In the genomic region with DNA sequence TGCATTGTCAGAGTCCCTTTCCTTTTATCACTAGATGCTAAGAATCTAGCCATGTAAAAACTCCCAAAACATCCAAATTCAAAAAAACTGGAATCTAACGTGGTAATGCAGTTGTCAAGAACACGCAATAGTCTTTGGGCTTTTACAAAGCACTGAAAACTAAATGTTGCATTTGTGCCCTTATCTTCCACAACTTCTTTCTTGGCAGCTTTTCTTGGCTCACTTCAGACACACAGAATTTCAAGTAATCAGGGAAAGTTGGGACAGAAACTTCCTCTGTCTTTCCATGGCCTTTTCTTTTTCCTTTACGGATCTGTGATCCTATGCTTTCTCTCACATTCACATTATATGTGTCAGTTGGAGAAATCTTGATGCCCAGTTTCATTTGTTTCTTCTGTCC, we compare ENCODE assay signal across 16 cellular contexts.
DNase-seq lines count a peak whose midpoint lies in the region; ATAC-seq and TF ChIP-seq lines count a peak whose summit lies in the region.
"Had no signal": no experiment of that assay in that cellular context is flagged by ENCODE, and none has a peak within 500 bp of the region (broad histone marks: within the 10 kb centered on the region; RNA-seq: fewer than 3 reads in every experiment).

No MANE protein-coding gene starts in this region.

- H3K27ac ChIP-seq in esophagus muscularis mucosa (replicated peaks in 1 of 4) (peak overlapping the region; percentile 82 to 89 (median 86)), lung (ENCODE audit: low read depth in 1 of 2, low read length in 1 of 2) (peak overlapping the region; percentile 92), stomach (peak overlapping the region in 4 of 5 donors; percentile 82 to 93 (median 84))

- DNase-seq in HFFc6: no peak
- no peak for DNase-seq in esophagus muscularis mucosa (ENCODE audit: extremely low spot score)
- no peak for DNase-seq in lung (ENCODE audit: low spot score)
- DNase-seq in stomach: no peak
- DNase-seq in GM19240 (ENCODE audit: insufficient read length, low spot score): no peak
- DNase-seq in NCI-H1417 treated with DMSO at 0.1 percent for 48 hours (lab: John Stamatoyannopoulos, UW): no peak
- no peak for DNase-seq in Ammon's horn (ENCODE audit: low spot score)
- DNase-seq: activated CD8-positive, alpha-beta T cell treated with anti-CD3 and anti-CD28 coated beads, Interleukin-2, amount 10 ng/mL, durations not matched to agents 7 days and 5 days; activated naive CD4-positive, alpha-beta T cell; DMS79 treated with DMSO at 0.1 percent for 48 hours; NCI-H1417; NCI-H524 had no signal

- H3K36me3 Mint-ChIP-seq in HFFc6 (ENCODE audit: low read depth): peaks cover 4% of the 10 kb centered on the region; the same call in 1 of the 2 replicates

- H3K27me3 ChIP-seq in esophagus muscularis mucosa (no peaks in the 10 kb centered on the region), lung (ENCODE audit: control insufficient read depth, insufficient read depth) (no peaks in the 10 kb centered on the region), stomach (no peaks in the 10 kb centered on the region)

- H3K27me3 Mint-ChIP-seq in HFFc6 (ENCODE audit: insufficient read depth): no peaks in the 10 kb centered on the region; the same call in 1 of the 2 replicates
- H3K27me3 Mint-ChIP-seq: IgD-negative memory B cell had no signal

- intact Hi-C loops in esophagus muscularis mucosa (cut with DNase I) (loop anchor here (5.0 kb wide), 2 partner anchors 136 to 241 kb away; a partner anchor contains a TSS), stomach (cut with DNase I; ENCODE audit: low total_unique reads) (no loop called here)

- no peak for TF ChIP-seq EP300 in esophagus muscularis mucosa (IDR thresholded peaks at IDR 0.05)
- no peak for TF ChIP-seq EP300 in stomach (IDR thresholded peaks at IDR 0.05)

- 45% methylated on average over 3 of the region's 3 CpGs for WGBS in esophagus muscularis mucosa
- WGBS in lung, 2 donors: 38 to 60% methylated on average over 3 of the region's 3 CpGs
- WGBS in stomach, 5 donors: 16 to 26% (median 25%) methylated on average over 3 of the region's 3 CpGs

- H3K4me3 ChIP-seq in esophagus muscularis mucosa (no peak overlapping the region), lung (no peak overlapping the region), stomach (no peak overlapping the region)
- H3K4me3 ChIP-seq: GM12878 had no signal

- TF ChIP-seq CTCF in HFFc6 (IDR thresholded peaks at IDR 0.05) (no peak), esophagus muscularis mucosa (IDR thresholded peaks at IDR 0.05) (no peak), lung (IDR thresholded peaks at IDR 0.05; ENCODE audit: control extremely low read depth, extremely low read depth) (no peak), stomach (IDR thresholded peaks at IDR 0.05) (no peak)

- H3K4me1 ChIP-seq in esophagus muscularis mucosa (peaks cover 45 to 75% (median 72%) of the 10 kb centered on the region in 4 donors), lung (ENCODE audit: control insufficient read depth in 2 of 2, insufficient read depth in 2 of 2, low read length in 2 of 2) (peaks cover 9 to 18% of the 10 kb centered on the region in 2 donors), stomach (peaks cover 20 to 70% (median 42%) of the 10 kb centered on the region in 4 donors)

- peak overlapping the region; percentile 78; the same call in 1 of the 2 replicates for H3K27ac Mint-ChIP-seq in HFFc6
- H3K27ac Mint-ChIP-seq: activated CD8-positive, alpha-beta T cell treated with anti-CD3 and anti-CD28 coated beads, Interleukin-2, amount 10 ng/mL, durations not matched to agents 7 days and 5 days; IgD-negative memory B cell had no signal

- H3K36me3 ChIP-seq in esophagus muscularis mucosa: no peaks in the 10 kb centered on the region
- H3K36me3 ChIP-seq in lung (ENCODE audit: control insufficient read depth in 2 of 2, insufficient read depth in 2 of 2, low read length in 2 of 2): no peaks in the 10 kb centered on the region
- H3K36me3 ChIP-seq in stomach: no peaks in the 10 kb centered on the region

- H3K9me3 Mint-ChIP-seq in HFFc6: no peaks in the 10 kb centered on the region

- peaks cover 57% of the 10 kb centered on the region for H3K4me1 Mint-ChIP-seq in HFFc6 (ENCODE audit: low read depth)

- H3K4me3 Mint-ChIP-seq in HFFc6: peak overlapping the region; percentile 49; the same call in 1 of the 2 replicates
- H3K4me3 Mint-ChIP-seq: activated CD8-positive, alpha-beta T cell treated with anti-CD3 and anti-CD28 coated beads, Interleukin-2, amount 10 ng/mL, durations not matched to agents 7 days and 5 days; IgD-negative memory B cell had no signal

- no peak for TF ChIP-seq POLR2A in esophagus muscularis mucosa (IDR thresholded peaks at IDR 0.05; ENCODE audit: low read depth)
- TF ChIP-seq POLR2A in stomach (IDR thresholded peaks at IDR 0.05): no peak

- ATAC-seq in lung (ENCODE audit: insufficient read depth, low FRiP score) (no peak), HG03442 (IDR thresholded peaks at IDR 0.05; ENCODE audit: unreplicated experiment) (no peak)
- ATAC-seq: activated CD8-positive, alpha-beta T cell treated with anti-CD3 and anti-CD28 coated beads, Interleukin-2, amount 10 ng/mL, durations not matched to agents 7 days and 5 days; GM12878; Panc1 had no signal

- no peaks in the 10 kb centered on the region for H3K9me3 ChIP-seq in esophagus muscularis mucosa
- no peaks in the 10 kb centered on the region for H3K9me3 ChIP-seq in lung (ENCODE audit: control insufficient read depth in 2 of 2, insufficient read depth in 1 of 2, low read length in 1 of 2)
- H3K9me3 ChIP-seq in stomach: no peaks in the 10 kb centered on the region
